Comparison of ENCODE assay signal across 36 cellular contexts in genomic region chr14:79735121-79735520, GRCh38.
DNase-seq lines count a peak whose midpoint lies in the region; ATAC-seq, FAIRE-seq and TF ChIP-seq lines count a peak whose summit lies in the region.
"Had no signal": no experiment of that assay in that cellular context is flagged by ENCODE, and none has a peak within 500 bp of the region (broad histone marks: within the 10 kb centered on the region; RNA-seq: fewer than 3 reads in every experiment).

No MANE protein-coding gene starts in this region.

- H3K9ac ChIP-seq in HepG2 (ENCODE audit: insufficient read depth, low read depth, low read length) (no peak overlapping the region), IMR-90 (ENCODE audit: low read depth, low read length) (no peak overlapping the region)
- H3K9ac ChIP-seq: BLaER1; BLaER1 treated with 17β-estradiol and CSF1 and Interleukin-3, amounts not matched to agents 10 nM and 100 nM had no signal

- H3K4me1 Mint-ChIP-seq in osteocyte (ENCODE audit: unreplicated experiment): peaks cover 54% of the 10 kb centered on the region
- H3K4me1 Mint-ChIP-seq: B cell; CD14-positive monocyte; CD4-positive, CD25-positive, alpha-beta regulatory T cell; CD8-positive, alpha-beta memory T cell had no signal

- H2BK15ac ChIP-seq in IMR-90 (ENCODE audit: low read depth, low read length): no peak overlapping the region

- 30% methylated on average over 3 of the region's 3 CpGs for WGBS in HepG2 (ENCODE audit: low lambda C conversion rate)
- WGBS in right lobe of liver (ENCODE audit: insufficient coverage, low coverage, low lambda C conversion rate, missing lambda C conversion rate): 65% methylated on average over 3 of the region's 3 CpGs
- no CpG with 5 or more reads among the region's 3 CpGs for WGBS in IMR-90 (ENCODE audit: extremely low coverage in 2 of 2, insufficient read length in 1 of 2), 2 experiments

- H3K79me1 ChIP-seq in IMR-90 (ENCODE audit: low read depth in 1 of 2, low read length in 2 of 2): no peaks in the 10 kb centered on the region

- no peaks in the 10 kb centered on the region for H4K20me1 ChIP-seq in HepG2 (ENCODE audit: insufficient read depth, low read length)
- H4K20me1 ChIP-seq in IMR-90 (ENCODE audit: insufficient read depth, low read length): no peaks in the 10 kb centered on the region
- H4K20me1 ChIP-seq: BLaER1; BLaER1 treated with 17β-estradiol and CSF1 and Interleukin-3, amounts not matched to agents 10 nM and 100 nM had no signal

- H2AFZ ChIP-seq in HepG2 (ENCODE audit: low read length) (no peak overlapping the region), IMR-90 (replicated peaks; ENCODE audit: low read length, poor library complexity) (no peak overlapping the region)

- CTCF ChIA-PET in HepG2 (lab: Yijun Ruan, JAX; ENCODE audit: low intra/inter-chr PET ratio, low total read pairs): no interaction called here
- CTCF ChIA-PET in IMR-90 (lab: Yijun Ruan, JAX): no interaction called here

- H2BK20ac ChIP-seq in IMR-90 (ENCODE audit: low read depth, low read length): no peak overlapping the region

- H3K18ac ChIP-seq in IMR-90 (ENCODE audit: low read depth, low read length): no peak overlapping the region

- TF ChIP-seq POLR2A in HepG2 (IDR thresholded peaks at IDR 0.05; ENCODE audit: insufficient read depth in 1 of 2, low read depth in 2 of 2, low read length in 2 of 2) (no peak), right lobe of liver (IDR thresholded peaks at IDR 0.05) (no peak), IMR-90 (IDR thresholded peaks at IDR 0.05; ENCODE audit: low read depth, low read length) (no peak)

- no peaks in the 10 kb centered on the region for H3K27me3 Mint-ChIP-seq in osteocyte (ENCODE audit: unreplicated experiment)
- H3K27me3 Mint-ChIP-seq: B cell; CD4-positive, alpha-beta memory T cell; CD4-positive, alpha-beta T cell; CD4-positive, CD25-positive, alpha-beta regulatory T cell; CD8-positive, alpha-beta memory T cell had no signal

- H3K36me3 ChIP-seq in HepG2 (replicated peaks in 1 of 2; ENCODE audit: control insufficient read depth in 1 of 2, insufficient read depth in 2 of 2, low read length in 2 of 2): no peaks in the 10 kb centered on the region
- H3K36me3 ChIP-seq in right lobe of liver: no peaks in the 10 kb centered on the region
- no peaks in the 10 kb centered on the region for H3K36me3 ChIP-seq in IMR-90 (ENCODE audit: control insufficient read depth, insufficient read depth, low read length)
- H3K36me3 ChIP-seq: BE2C had no signal

- H2BK5ac ChIP-seq in IMR-90 (ENCODE audit: low read depth, low read length, poor library complexity, severe bottlenecking): no peak overlapping the region

- no peaks in the 10 kb centered on the region for H3K27me3 ChIP-seq in HepG2 (ENCODE audit: control insufficient read depth in 1 of 2, insufficient read depth in 2 of 2, low read length in 2 of 2)
- no peaks in the 10 kb centered on the region for H3K27me3 ChIP-seq in right lobe of liver
- H3K27me3 ChIP-seq in IMR-90 (ENCODE audit: control insufficient read depth, insufficient read depth, low read length): no peaks in the 10 kb centered on the region
- H3K27me3 ChIP-seq: BE2C; BLaER1; BLaER1 treated with 17β-estradiol and CSF1 and Interleukin-3, amounts not matched to agents 10 nM and 100 nM had no signal

- no peak overlapping the region for H3K4ac ChIP-seq in IMR-90 (ENCODE audit: low read depth, low read length)

- H3K4me1 ChIP-seq in HepG2 (ENCODE audit: insufficient read depth, low read length) (no peaks in the 10 kb centered on the region), right lobe of liver (no peaks in the 10 kb centered on the region), IMR-90 (ENCODE audit: control insufficient read depth, insufficient read depth, low read length) (no peaks in the 10 kb centered on the region)
- H3K4me1 ChIP-seq: A549, BE2C, Caco-2 had no signal

- no peak overlapping the region for H4K5ac ChIP-seq in IMR-90 (ENCODE audit: low read depth, low read length)

- FAIRE-seq in HepG2 (lab: Jason Lieb, UNC): no peak
- FAIRE-seq: A204.1, A549, D721Med had no signal

- POLR2A ChIA-PET in HepG2 (lab: Yijun Ruan, JAX): no interaction called here
- POLR2A ChIA-PET in IMR-90 (lab: Charles Lee; ENCODE audit: unreplicated experiment): no interaction called here

- H2AK5ac ChIP-seq in IMR-90 (ENCODE audit: low read depth, low read length): no peak overlapping the region

- no peak overlapping the region for H3K4me3 ChIP-seq in HepG2 (replicated peaks in 1 of 3; ENCODE audit: insufficient read depth in 1 of 3, low read depth in 2 of 3, low read length in 3 of 3)
- no peak overlapping the region for H3K4me3 ChIP-seq in right lobe of liver
- no peak overlapping the region for H3K4me3 ChIP-seq in IMR-90 (ENCODE audit: insufficient read depth, low read depth, low read length)
- H3K4me3 ChIP-seq: A549; BLaER1; BLaER1 treated with 17β-estradiol and CSF1 and Interleukin-3, amounts not matched to agents 10 nM and 100 nM had no signal

- BruUV-seq in HepG2 (replicated peaks; lab: Mats Ljungman, UMichigan): no TSS peak
- BruUV-seq in IMR-90 (replicated peaks; lab: Mats Ljungman, UMichigan): no TSS peak

- H3K27ac Mint-ChIP-seq in osteocyte (ENCODE audit: unreplicated experiment): peak overlapping the region; percentile 62
- H3K27ac Mint-ChIP-seq: B cell; CD14-positive monocyte; CD4-positive, alpha-beta memory T cell; CD4-positive, alpha-beta T cell; CD4-positive, CD25-positive, alpha-beta regulatory T cell; CD8-positive, alpha-beta memory T cell; CD8-positive, alpha-beta T cell had no signal

- TF ChIP-seq CTCF in HepG2 (CRISPR knock-in tag; IDR thresholded peaks at IDR 0.05) (no peak), right lobe of liver (IDR thresholded peaks at IDR 0.05) (no peak), IMR-90 (conservative IDR thresholded peaks at IDR 0.05; ENCODE audit: low read depth, low read length) (no peak), osteocyte (IDR thresholded peaks at IDR 0.05) (no peak)

- intact Hi-C loops in HepG2 (cut with micrococcal nuclease; ENCODE audit: unreplicated experiment) (no loop called here), right lobe of liver (cut with DNase I) (no loop called here), IMR-90 (cut with micrococcal nuclease) (no loop called here), posterior vena cava (cut with DNase I) (no loop called here)

- TF ChIP-seq RAD21 in HepG2 (CRISPR knock-in tag; IDR thresholded peaks at IDR 0.05) (no peak), IMR-90 (IDR thresholded peaks at IDR 0.05; ENCODE audit: low read length) (no peak)

- H3K9me1 ChIP-seq in IMR-90 (ENCODE audit: insufficient read depth, low read length): no peaks in the 10 kb centered on the region

- no peak for ATAC-seq in HepG2
- ATAC-seq in right lobe of liver: no peak
- no peak for ATAC-seq in IMR-90 (ENCODE audit: low read depth)
- ATAC-seq in left lobe of liver: no peak
- ATAC-seq: A549; CD8-positive, alpha-beta T cell had no signal

- no peak overlapping the region for H3K56ac ChIP-seq in IMR-90 (ENCODE audit: extremely low read depth, insufficient read depth, low read length)

- TF ChIP-seq EP300 in HepG2 (IDR thresholded peaks at IDR 0.05; ENCODE audit: low read depth in 2 of 2, low read length in 2 of 2) (no peak), HepG2 (CRISPR knock-in tag; IDR thresholded peaks at IDR 0.05; ENCODE audit: borderline replicate concordance) (no peak)

- no peak overlapping the region for H2AK9ac ChIP-seq in IMR-90 (replicated peaks; ENCODE audit: low read depth, low read length, poor library complexity)

- peaks cover 10% of the 10 kb centered on the region for H3K36me3 Mint-ChIP-seq in osteocyte (ENCODE audit: unreplicated experiment)
- H3K36me3 Mint-ChIP-seq: CD14-positive monocyte; CD4-positive, alpha-beta memory T cell; CD4-positive, CD25-positive, alpha-beta regulatory T cell; CD8-positive, alpha-beta memory T cell; CD8-positive, alpha-beta T cell had no signal

- dilution Hi-C loops in IMR-90 (cut with HindIII; ENCODE audit: low sequenced_read_pairs, unreplicated experiment): no loop called here

- H3K27ac ChIP-seq in HepG2 (ENCODE audit: extremely low read length, insufficient read depth, low read length): no peak overlapping the region
- H3K27ac ChIP-seq in right lobe of liver: no peak overlapping the region
- no peak overlapping the region for H3K27ac ChIP-seq in IMR-90 (ENCODE audit: insufficient read depth, low read length)
- H3K27ac ChIP-seq: 22Rv1; A549; BLaER1; BLaER1 treated with 17β-estradiol and CSF1 and Interleukin-3, amounts not matched to agents 10 nM and 100 nM; C4-2B had no signal

- peaks cover 15% of the 10 kb centered on the region for H3K9me3 Mint-ChIP-seq in osteocyte (ENCODE audit: unreplicated experiment)

- no peak overlapping the region for H3K4me3 Mint-ChIP-seq in osteocyte (ENCODE audit: unreplicated experiment)
- H3K4me3 Mint-ChIP-seq: B cell; CD14-positive monocyte; CD4-positive, alpha-beta memory T cell; CD4-positive, alpha-beta T cell; CD4-positive, CD25-positive, alpha-beta regulatory T cell; CD8-positive, alpha-beta memory T cell; CD8-positive, alpha-beta T cell had no signal

- no peak overlapping the region for H3K14ac ChIP-seq in IMR-90 (replicated peaks; ENCODE audit: low read depth, low read length)

- no peaks in the 10 kb centered on the region for H3K79me2 ChIP-seq in HepG2 (ENCODE audit: insufficient read depth, low read length)

- H4K8ac ChIP-seq in IMR-90 (ENCODE audit: low read depth in 2 of 2, low read length in 2 of 2): no peak overlapping the region

- H2BK120ac ChIP-seq in IMR-90 (ENCODE audit: low read depth, low read length): no peak overlapping the region

- in situ Hi-C loops in HepG2 (cut with HindIII; ENCODE audit: extremely low pct_ligation_motif_present, low pct_unique_long_range_greater_than_20kb) (no loop called here), IMR-90 (cut with MboI; ENCODE audit: low sequenced_read_pairs) (no loop called here)

- H3K4me2 ChIP-seq in HepG2 (ENCODE audit: low read depth, low read length): no peak overlapping the region
- no peak overlapping the region for H3K4me2 ChIP-seq in IMR-90 (ENCODE audit: low read depth, low read length)
- H3K4me2 ChIP-seq: A549; BLaER1; BLaER1 treated with 17β-estradiol and CSF1 and Interleukin-3, amounts not matched to agents 10 nM and 100 nM had no signal

- no peak overlapping the region for H4K91ac ChIP-seq in IMR-90 (ENCODE audit: insufficient read depth, low read depth, low read length)

- DNase-seq in HepG2 (ENCODE audit: low spot score) (no peak), right lobe of liver (no peak), EL (peak; percentile 13), IMR-90 (no peak), osteocyte (ENCODE audit: extremely low spot score, unreplicated experiment) (no peak), left lobe of liver (ENCODE audit: low spot score) (no peak), posterior vena cava (ENCODE audit: low spot score) (no peak)
- DNase-seq in stimulated activated CD4-positive, alpha-beta T cell treated with anti-CD3 and anti-CD28 coated beads, Interleukin-2, amount 100 ng/mL, for 48 hours: no peak
- DNase-seq: 8988T; ACHN; AML-193; BE2C; C1 segment of cervical spinal cord; Caco-2; Calu3; CD4-positive, alpha-beta memory T cell; CD4-positive, alpha-beta T cell; CD4-positive, CD25-positive, alpha-beta regulatory T cell; CD8-positive, alpha-beta memory T cell; CD8-positive, alpha-beta T cell; COR-L47; DMS 273 treated with DMSO at 0.1 percent for 48 hours; DMS153; DMS53; DMS79; DMS79 treated with DMSO at 0.1 percent for 48 hours; DND-41 had no signal

- H3K9me3 ChIP-seq in HepG2 (ENCODE audit: low read length): peaks cover 84% of the 10 kb centered on the region
- no peaks in the 10 kb centered on the region for H3K9me3 ChIP-seq in right lobe of liver
- H3K9me3 ChIP-seq in IMR-90 (ENCODE audit: control insufficient read depth, insufficient read depth, low read length): peaks cover 9% of the 10 kb centered on the region
- H3K9me3 ChIP-seq: A549, BE2C had no signal

- H3K23ac ChIP-seq in IMR-90 (ENCODE audit: low read depth, low read length): no peak overlapping the region
